In the genomic region with DNA sequence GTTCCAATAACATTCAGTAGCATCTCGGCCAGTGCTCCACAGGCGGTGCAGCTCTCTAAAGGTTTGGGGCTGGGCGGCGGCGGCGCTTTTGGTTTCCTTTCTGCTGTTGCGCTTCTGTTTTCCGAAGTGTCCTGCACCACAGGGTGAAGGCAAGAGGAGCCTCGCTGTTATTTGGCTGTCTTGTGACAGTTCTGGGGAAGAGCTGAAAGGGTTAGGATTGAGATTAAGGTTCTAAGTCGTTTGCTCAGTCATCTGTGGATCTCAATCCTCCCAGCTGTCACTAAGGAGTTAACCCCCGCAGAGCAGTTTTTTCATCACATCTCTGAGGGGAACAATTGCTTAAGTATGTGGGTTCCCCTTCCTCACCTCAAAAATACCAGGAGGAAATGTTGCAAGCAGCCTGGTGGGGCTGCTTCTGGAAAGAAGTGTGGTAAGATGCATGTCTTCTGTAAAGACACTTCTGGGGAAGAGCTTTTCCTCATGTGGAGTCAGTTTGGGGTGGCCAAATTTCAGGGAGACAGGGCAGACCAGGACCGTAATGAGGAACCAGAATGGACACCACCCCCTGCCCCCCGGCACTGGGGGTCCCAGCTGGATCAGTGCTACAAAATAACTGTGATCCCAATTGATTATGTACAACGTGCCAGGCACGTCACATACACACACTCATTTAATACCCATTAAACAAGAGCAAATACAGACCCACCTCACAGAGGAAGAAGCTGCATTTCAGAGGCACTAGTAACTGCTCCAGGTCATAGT, we compare ENCODE assay signal across 11 cellular contexts. TPM values are rescaled to one million over a fixed set of nuclear protein-coding genes. Genes with fewer than 3 reads are reported as not detected.
DNase-seq lines count a peak whose midpoint lies in the region; ATAC-seq and TF ChIP-seq lines count a peak whose summit lies in the region.
"Had no signal": no experiment of that assay in that cellular context is flagged by ENCODE, and none has a peak within 500 bp of the region (broad histone marks: within the 10 kb centered on the region; RNA-seq: fewer than 3 reads in every experiment).

No MANE protein-coding gene starts in this region.

- POLR2A ChIA-PET in activated B cell treated with CpG ODN at 0.5 μM for 24 hours (lab: Charles Lee), result interaction anchor here (1.0 kb wide), 1 partner anchor 407 kb away, joined by 3 read pairs; no protein-coding TSS in a partner anchor

- peaks cover 0 to 82% (median 69%) of the 10 kb centered on the region in 9 donors for H3K36me3 ChIP-seq in heart left ventricle
- H3K36me3 ChIP-seq in upper lobe of right lung, result peaks cover 73% of the 10 kb centered on the region
- peaks cover 82% of the 10 kb centered on the region for H3K36me3 ChIP-seq in suprapubic skin

- H3K4me1 Mint-ChIP-seq in activated B cell treated with CpG ODN at 0.5 μM for 24 hours, result peaks cover 9% of the 10 kb centered on the region

- H3K27me3 Mint-ChIP-seq in activated B cell treated with CpG ODN at 0.5 μM for 24 hours, result no peaks in the 10 kb centered on the region

- H3K27ac Mint-ChIP-seq in activated B cell treated with CpG ODN at 0.5 μM for 24 hours, result peak overlapping the region; percentile 46

- TF ChIP-seq EP300 in suprapubic skin (IDR thresholded peaks at IDR 0.05), result no peak

- TF ChIP-seq CTCF in activated B cell treated with CpG ODN at 0.5 μM for 24 hours (IDR thresholded peaks at IDR 0.05) (no peak), heart left ventricle (IDR thresholded peaks at IDR 0.05) (no peak), upper lobe of right lung (IDR thresholded peaks at IDR 0.05) (no peak), suprapubic skin (IDR thresholded peaks at IDR 0.05) (no peak)

- H3K36me3 Mint-ChIP-seq in activated B cell treated with CpG ODN at 0.5 μM for 24 hours (ENCODE audit: low read depth), result peaks cover 66% of the 10 kb centered on the region

- no peak for ATAC-seq in activated B cell treated with CpG ODN at 0.5 μM for 24 hours (ENCODE audit: low read depth)
- peak in 3 of 4 donors; percentile 37 to 51 (median 46) for ATAC-seq in heart left ventricle
- ATAC-seq in upper lobe of right lung, result peak; percentile 63
- ATAC-seq in GM18511 (IDR thresholded peaks at IDR 0.05; ENCODE audit: unreplicated experiment), result no peak

- intact Hi-C loops in activated B cell treated with CpG ODN at 0.5 μM for 24 hours (cut with micrococcal nuclease), result no loop called here
- intact Hi-C loops in heart left ventricle (cut with DNase I), result no loop called here
- intact Hi-C loops in upper lobe of right lung (cut with DNase I), result no loop called here

- H3K27me3 ChIP-seq in heart left ventricle, result no peaks in the 10 kb centered on the region
- H3K27me3 ChIP-seq in upper lobe of right lung, result no peaks in the 10 kb centered on the region
- no peaks in the 10 kb centered on the region for H3K27me3 ChIP-seq in suprapubic skin

- 80 to 84% (median 82%) methylated on average over 14 to 15 of the region's 15 CpGs for WGBS in heart left ventricle, 4 donors
- 78% methylated on average over 15 of the region's 15 CpGs for WGBS in suprapubic skin

- H3K4me3 Mint-ChIP-seq in activated B cell treated with CpG ODN at 0.5 μM for 24 hours, result peak overlapping the region; percentile 24

- H3K4me1 ChIP-seq in heart left ventricle (peaks cover 0 to 55% (median 0%) of the 10 kb centered on the region in 12 donors), upper lobe of right lung (peaks cover 9% of the 10 kb centered on the region), suprapubic skin (no peaks in the 10 kb centered on the region)

- no peaks in the 10 kb centered on the region for H3K9me3 Mint-ChIP-seq in activated B cell treated with CpG ODN at 0.5 μM for 24 hours

- no peak for TF ChIP-seq POLR2A in heart left ventricle (IDR thresholded peaks at IDR 0.05)
- no peak for TF ChIP-seq POLR2A in suprapubic skin (IDR thresholded peaks at IDR 0.05)

- no peaks in the 10 kb centered on the region for H3K9me3 ChIP-seq in heart left ventricle
- H3K9me3 ChIP-seq in upper lobe of right lung, result no peaks in the 10 kb centered on the region
- no peaks in the 10 kb centered on the region for H3K9me3 ChIP-seq in suprapubic skin

- peak; percentile 22 for DNase-seq in stimulated activated CD8-positive, alpha-beta memory T cell treated with anti-CD3 and anti-CD28 coated beads, Interleukin-4, amount 100 ng/mL, for 24 hours (ENCODE audit: low read depth)
- DNase-seq in stimulated activated CD8-positive, alpha-beta memory T cell treated with anti-CD3 and anti-CD28 coated beads, Interleukin-4, amount 100 ng/mL, for 48 hours, result no peak
- DNase-seq in activated B cell treated with CpG ODN at 0.5 μM for 24 hours, result no peak
- peak in 1 of 5 donors; percentile 37 for DNase-seq in heart left ventricle
- no peak for DNase-seq in upper lobe of right lung
- no peak for DNase-seq in suprapubic skin (ENCODE audit: low spot score in 2 of 2)
- DNase-seq in SW480 (ENCODE audit: low spot score), result no peak
- DNase-seq: GOT3, NCI-H774 had no signal

- peak overlapping the region in 1 of 12 donors; percentile 26 for H3K4me3 ChIP-seq in heart left ventricle
- no peak overlapping the region for H3K4me3 ChIP-seq in upper lobe of right lung
- no peak overlapping the region for H3K4me3 ChIP-seq in suprapubic skin
- H3K4me3 ChIP-seq: coronary artery had no signal

- H3K27ac ChIP-seq in heart left ventricle, result peak overlapping the region in 3 of 12 donors; percentile 13 to 88 (median 37)
- peak overlapping the region; percentile 55 for H3K27ac ChIP-seq in upper lobe of right lung
- H3K27ac ChIP-seq in suprapubic skin, result no peak overlapping the region

- CTCF ChIA-PET in activated B cell treated with CpG ODN at 0.5 μM for 24 hours (lab: Charles Lee), result no interaction called here

RNA-seq across cellular contexts. Expression of gene TMEM121B, which starts 14.2 kb away (rescaled TPM):
- total RNA-seq in activated B cell treated with CpG ODN at 0.5 μM for 24 hours (0.16 and 0.17 TPM in 2 replicates), heart left ventricle (1 to 10 TPM; 1.1 to 3.3 (median 1.8) TPM), upper lobe of right lung (2.1 TPM), suprapubic skin (1 to 10 TPM in 3 of 4 donors, under 1 TPM in 1; 0.76 to 1.9 (median 1.6) TPM)
- 1 to 10 TPM in 1 of 2 donors, under 1 TPM in 1; 0.49 to 1.2 TPM for polyA plus RNA-seq in heart left ventricle

RNA-seq across cellular contexts. Expression of gene IL17RA, which starts 22.2 kb away (rescaled TPM):
- 15.7 and 18.1 TPM in 2 replicates for total RNA-seq in activated B cell treated with CpG ODN at 0.5 μM for 24 hours
- total RNA-seq in heart left ventricle, result 10 to 100 TPM in 3 of 9 donors, 1 to 10 TPM in 6; 5.8 to 23.1 (median 9.4) TPM
- 1 to 10 TPM; 3.1 to 7.8 TPM for polyA plus RNA-seq in heart left ventricle
- 49.8 TPM for total RNA-seq in upper lobe of right lung
- 10 to 100 TPM; 16.2 to 22.6 (median 21.4) TPM for total RNA-seq in suprapubic skin

RNA-seq across cellular contexts. Expression of gene HDHD5, which starts 52.1 kb away (rescaled TPM):
- 23.9 and 25.2 TPM in 2 replicates for total RNA-seq in activated B cell treated with CpG ODN at 0.5 μM for 24 hours
- total RNA-seq in heart left ventricle, result 10 to 100 TPM; 35.7 to 60.3 (median 49.0) TPM
- polyA plus RNA-seq in heart left ventricle, result 10 to 100 TPM; 31.8 to 72.1 TPM
- 22.7 TPM for total RNA-seq in upper lobe of right lung
- total RNA-seq in suprapubic skin, result 10 to 100 TPM; 38.5 to 58.3 (median 44.5) TPM

Comparison
In these comparisons a context has a peak if more than half of its experiments do, and no peak if none do; other contexts are left out.
1. ATAC-seq: peak in heart left ventricle (3 of 4) and upper lobe of right lung (single experiment); none in activated B cell treated with CpG ODN at 0.5 μM for 24 hours (single experiment) and GM18511 (single experiment).